Comparison of ENCODE assay signal across 2 cellular contexts in the genomic region with DNA sequence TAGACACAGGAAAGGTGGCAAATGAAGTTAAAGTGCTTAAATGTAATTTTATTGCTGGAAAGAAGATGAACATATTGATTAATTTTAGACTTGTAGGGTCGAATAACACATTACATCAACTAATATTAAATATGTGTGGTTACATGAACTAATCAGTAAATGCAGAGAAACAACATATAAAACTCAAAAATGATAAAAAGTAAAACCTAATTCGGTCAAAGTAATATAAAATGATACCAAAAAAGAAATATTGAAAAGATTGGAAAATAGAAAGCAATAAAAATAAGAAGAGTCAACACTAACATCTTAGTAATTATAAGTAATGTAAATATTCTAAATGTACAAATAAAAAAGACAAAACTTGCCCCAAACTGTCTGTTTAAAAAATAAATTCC.
TF ChIP-seq lines count a peak whose summit lies in the region.

No MANE protein-coding gene starts in this region.

TF ChIP-seq in A549, 52 proteins besides CTCF, POLR2A, EP300 and RAD21:
- TF ChIP-seq, protein P1, sequence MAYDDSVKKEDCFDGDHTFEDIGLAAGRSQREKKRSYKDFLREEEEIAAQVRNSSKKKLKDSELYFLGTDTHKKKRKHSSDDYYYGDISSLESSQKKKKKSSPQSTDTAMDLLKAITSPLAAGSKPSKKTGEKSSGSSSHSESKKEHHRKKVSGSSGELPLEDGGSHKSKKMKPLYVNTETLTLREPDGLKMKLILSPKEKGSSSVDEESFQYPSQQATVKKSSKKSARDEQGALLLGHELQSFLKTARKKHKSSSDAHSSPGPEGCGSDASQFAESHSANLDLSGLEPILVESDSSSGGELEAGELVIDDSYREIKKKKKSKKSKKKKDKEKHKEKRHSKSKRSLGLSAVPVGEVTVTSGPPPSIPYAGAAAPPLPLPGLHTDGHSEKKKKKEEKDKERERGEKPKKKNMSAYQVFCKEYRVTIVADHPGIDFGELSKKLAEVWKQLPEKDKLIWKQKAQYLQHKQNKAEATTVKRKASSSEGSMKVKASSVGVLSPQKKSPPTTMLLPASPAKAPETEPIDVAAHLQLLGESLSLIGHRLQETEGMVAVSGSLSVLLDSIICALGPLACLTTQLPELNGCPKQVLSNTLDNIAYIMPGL (CRISPR knock-in tag; IDR thresholded peaks at IDR 0.05; ENCODE audit: borderline replicate concordance), result no peak
- no peak for TF ChIP-seq MAZ (IDR thresholded peaks at IDR 0.05; ENCODE audit: borderline replicate concordance, low read depth, low read length)
- no peak for TF ChIP-seq ZSCAN20 (CRISPR knock-in tag; IDR thresholded peaks at IDR 0.05)
- no peak for TF ChIP-seq TP53 (CRISPR knock-in tag; IDR thresholded peaks at IDR 0.05)
- TF ChIP-seq EHMT2 (IDR thresholded peaks at IDR 0.05; ENCODE audit: low read depth), result no peak
- TF ChIP-seq NPAS2 (CRISPR knock-in tag; IDR thresholded peaks at IDR 0.05; ENCODE audit: borderline replicate concordance), result no peak
- TF ChIP-seq TFCP2L1 (CRISPR knock-in tag; IDR thresholded peaks at IDR 0.05), result no peak
- no peak for TF ChIP-seq CEBPB (IDR thresholded peaks at IDR 0.05)
TF ChIP-seq in A549: peak in this region for 0.

TF ChIP-seq in K562, 482 proteins besides CTCF, POLR2A, EP300 and RAD21 (continues in another document):
- TF ChIP-seq, protein P2, sequence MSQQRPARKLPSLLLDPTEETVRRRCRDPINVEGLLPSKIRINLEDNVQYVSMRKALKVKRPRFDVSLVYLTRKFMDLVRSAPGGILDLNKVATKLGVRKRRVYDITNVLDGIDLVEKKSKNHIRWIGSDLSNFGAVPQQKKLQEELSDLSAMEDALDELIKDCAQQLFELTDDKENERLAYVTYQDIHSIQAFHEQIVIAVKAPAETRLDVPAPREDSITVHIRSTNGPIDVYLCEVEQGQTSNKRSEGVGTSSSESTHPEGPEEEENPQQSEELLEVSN (IDR thresholded peaks at IDR 0.05; ENCODE audit: borderline replicate concordance in 1 of 2, extremely low read depth in 1 of 2, insufficient read depth in 1 of 2, insufficient read length in 1 of 2, low read depth in 1 of 2, low read length in 1 of 2, poor library complexity in 1 of 2, severe bottlenecking in 1 of 2), result no peak
- TF ChIP-seq THRAP3 (IDR thresholded peaks at IDR 0.05; ENCODE audit: borderline replicate concordance), result 0 out of 2 replicates have a peak, but pooled peaks have one; percentile 79
- no peak for TF ChIP-seq TCF7 (IDR thresholded peaks at IDR 0.05; ENCODE audit: borderline replicate concordance)
- no peak for TF ChIP-seq DIDO1 (tag; IDR thresholded peaks at IDR 0.05; ENCODE audit: low read depth)
- TF ChIP-seq GTF2F1 (IDR thresholded peaks at IDR 0.05; ENCODE audit: low read depth, low read length), result no peak
- peak; percentile 67; the same call in 1 of the 2 replicates for TF ChIP-seq LARP7 (IDR thresholded peaks at IDR 0.05)
- TF ChIP-seq NBN (IDR thresholded peaks at IDR 0.05; ENCODE audit: low read depth), result no peak
- no peak for TF ChIP-seq E2F5 (CRISPR knock-in tag; IDR thresholded peaks at IDR 0.05)
- no peak for TF ChIP-seq XRCC4 (IDR thresholded peaks at IDR 0.05; ENCODE audit: extremely low read depth, insufficient read depth, insufficient read length)
- TF ChIP-seq ZNF445 (CRISPR knock-in tag; IDR thresholded peaks at IDR 0.05; ENCODE audit: low read depth), result no peak
- TF ChIP-seq KLF1 (tag; IDR thresholded peaks at IDR 0.05), result no peak
- TF ChIP-seq HLTF (IDR thresholded peaks at IDR 0.05), result 0 out of 2 replicates have a peak, but pooled peaks have one; percentile 58
- TF ChIP-seq ZBTB5 (IDR thresholded peaks at IDR 0.05), result 0 out of 2 replicates have a peak, but pooled peaks have one; percentile 33
- TF ChIP-seq TSHZ1 (CRISPR knock-in tag; IDR thresholded peaks at IDR 0.05), result no peak
- no peak for TF ChIP-seq NR2C1 (IDR thresholded peaks at IDR 0.05)
- TF ChIP-seq NR2C1 (tag; IDR thresholded peaks at IDR 0.05), result no peak
- no peak for TF ChIP-seq SRSF1 (IDR thresholded peaks at IDR 0.05; ENCODE audit: low read depth, low read length)
- TF ChIP-seq ZNF644 (tag; IDR thresholded peaks at IDR 0.05; ENCODE audit: low read depth), result 0 out of 2 replicates have a peak, but pooled peaks have one; percentile 31
- TF ChIP-seq NCOA4 (IDR thresholded peaks at IDR 0.05; ENCODE audit: partially characterized antibody), result no peak
- no peak for TF ChIP-seq CHD2 (IDR thresholded peaks at IDR 0.05; ENCODE audit: low read depth, low read length)
- no peak for TF ChIP-seq TAF1 (IDR thresholded peaks at IDR 0.05; ENCODE audit: control insufficient read depth, extremely low read depth, insufficient read depth, low read length, severe bottlenecking)
- TF ChIP-seq SIX5 (IDR thresholded peaks at IDR 0.05; ENCODE audit: borderline replicate concordance in 1 of 2, insufficient read depth in 1 of 2, low read depth in 1 of 2, low read length in 2 of 2), result no peak
- TF ChIP-seq HINFP (tag; conservative IDR thresholded peaks at IDR 0.05; ENCODE audit: low read depth), result 0 out of 2 replicates have a peak, but pooled peaks have one; percentile 35
- TF ChIP-seq ZNF407 (IDR thresholded peaks at IDR 0.05; ENCODE audit: low read depth), result no peak
- TF ChIP-seq, protein P3, sequence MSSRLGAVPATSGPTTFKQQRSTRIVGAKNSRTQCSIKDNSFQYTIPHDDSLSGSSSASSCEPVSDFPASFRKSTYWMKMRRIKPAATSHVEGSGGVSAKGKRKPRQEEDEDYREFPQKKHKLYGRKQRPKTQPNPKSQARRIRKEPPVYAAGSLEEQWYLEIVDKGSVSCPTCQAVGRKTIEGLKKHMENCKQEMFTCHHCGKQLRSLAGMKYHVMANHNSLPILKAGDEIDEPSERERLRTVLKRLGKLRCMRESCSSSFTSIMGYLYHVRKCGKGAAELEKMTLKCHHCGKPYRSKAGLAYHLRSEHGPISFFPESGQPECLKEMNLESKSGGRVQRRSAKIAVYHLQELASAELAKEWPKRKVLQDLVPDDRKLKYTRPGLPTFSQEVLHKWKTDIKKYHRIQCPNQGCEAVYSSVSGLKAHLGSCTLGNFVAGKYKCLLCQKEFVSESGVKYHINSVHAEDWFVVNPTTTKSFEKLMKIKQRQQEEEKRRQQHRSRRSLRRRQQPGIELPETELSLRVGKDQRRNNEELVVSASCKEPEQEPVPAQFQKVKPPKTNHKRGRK (tag; IDR thresholded peaks at IDR 0.05), result peak; percentile 95
- no peak for TF ChIP-seq HDAC2 (IDR thresholded peaks at IDR 0.05)
- TF ChIP-seq ADNP (tag; IDR thresholded peaks at IDR 0.05), result 0 out of 2 replicates have a peak, but pooled peaks have one; percentile 9
- no peak for TF ChIP-seq LCOR (CRISPR knock-in tag; IDR thresholded peaks at IDR 0.05)
